13 cellular contexts compared by ENCODE assay signal in the genomic region with DNA sequence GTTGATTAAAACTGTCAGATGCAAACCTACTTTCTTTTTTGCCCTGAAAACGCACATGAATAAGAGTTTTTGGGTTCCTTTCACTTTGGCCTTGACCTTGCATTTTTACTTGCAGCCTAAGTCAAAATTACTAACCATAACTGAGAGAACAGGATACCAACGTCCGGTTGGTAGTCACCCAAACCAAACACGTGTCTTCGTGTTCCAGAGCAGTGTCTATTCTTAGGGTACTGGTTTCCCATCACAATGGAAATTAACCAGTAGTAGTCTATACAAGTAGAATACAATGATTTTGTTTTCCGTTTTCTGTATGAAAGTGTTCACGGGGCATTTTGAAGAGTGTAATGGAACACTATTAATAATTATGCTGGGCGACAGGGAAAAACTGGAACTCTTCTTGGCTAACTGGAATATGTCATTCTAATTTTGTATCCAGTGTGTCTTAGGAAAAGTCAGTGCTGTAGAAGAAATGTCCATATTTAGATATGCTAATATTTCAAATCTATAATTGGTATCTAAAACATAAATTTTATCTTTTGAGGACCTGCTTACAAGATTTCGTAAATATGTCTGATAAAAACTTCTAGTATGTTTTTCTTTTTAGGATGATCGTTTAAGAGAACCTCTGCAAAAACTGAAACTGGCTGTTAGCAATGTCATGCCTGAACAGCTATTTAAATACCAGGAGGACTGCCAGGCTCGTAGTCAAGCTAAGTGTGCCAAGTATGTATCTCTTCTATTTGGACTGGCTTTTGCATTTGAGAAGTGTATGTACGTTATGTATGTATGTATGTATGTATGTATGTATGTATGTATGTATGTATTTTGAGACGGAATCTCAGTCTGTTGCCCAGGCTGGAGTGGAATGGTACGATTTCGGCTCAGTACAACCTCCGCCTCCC.
"Had no signal": no experiment of that assay in that cellular context is flagged by ENCODE, and none has a peak within 500 bp of the region (broad histone marks: within the 10 kb centered on the region; RNA-seq: fewer than 3 reads in every experiment).

No MANE protein-coding gene starts in this region.

- DNase-seq: activated CD4-positive, alpha-beta T cell treated with anti-CD3 and anti-CD28 coated beads, Interleukin-2, amount 50 U/mL, for 4 hours; activated effector memory CD4-positive, alpha-beta T cell treated with anti-CD3 and anti-CD28 coated beads, Interleukin-2, amount 50 U/mL, for 16 hours; activated naive CD4-positive, alpha-beta T cell treated with anti-CD3 and anti-CD28 coated beads, Interleukin-2, amount 50 U/mL, for 16 hours; activated T-cell treated with anti-CD3 and anti-CD28 coated beads, Interleukin-2, amount 50 U/mL, for 72 hours; effector memory CD8-positive, alpha-beta T cell; hypothalamus; islet precursor cell; mammary epithelial cell; occipital lobe; stimulated activated CD4-positive, alpha-beta T cell treated with anti-CD3 and anti-CD28 coated beads, Interleukin-12 subunit alpha, Interleukin-12 subunit beta, amount 100 ng/mL, for 4 hours; stimulated activated CD4-positive, alpha-beta T cell treated with anti-CD3 and anti-CD28 coated beads, Interleukin-1b, Interleukin-23, amount 100 ng/mL, for 48 hours; stimulated activated naive CD8-positive, alpha-beta T cell treated with anti-CD3 and anti-CD28 coated beads, Interleukin-15, Interleukin-2, amounts not matched to agents 100 U/mL and 50 U/mL, for 24 hours; substantia nigra had no signal

- ATAC-seq: activated T-cell treated with anti-CD3 and anti-CD28 coated beads, Interleukin-2, amount 50 U/mL, for 72 hours; effector memory CD8-positive, alpha-beta T cell; stimulated activated naive CD8-positive, alpha-beta T cell treated with anti-CD3 and anti-CD28 coated beads, Interleukin-15, Interleukin-2, amounts not matched to agents 100 U/mL and 50 U/mL, for 24 hours had no signal
